Comparison of ENCODE assay signal across 28 cellular contexts in genomic region chr18:68935686-68936085, GRCh38.
"Had no signal": no experiment of that assay in that cellular context is flagged by ENCODE, and none has a peak within 500 bp of the region (broad histone marks: within the 10 kb centered on the region; RNA-seq: fewer than 3 reads in every experiment).

No MANE protein-coding gene starts in this region.

- H3K36me3 ChIP-seq: left ventricle myocardium inferior, neural progenitor cell, neutrophil, right atrium auricular region, stomach, thyroid gland, transverse colon, upper lobe of left lung, vagina had no signal

- H3K27ac ChIP-seq: left ventricle myocardium inferior, neural progenitor cell, neutrophil, right atrium auricular region, skin epidermis, stomach, testis, thyroid gland, transverse colon, upper lobe of left lung, vagina had no signal

- ATAC-seq: natural killer cell; sciatic nerve; stimulated activated naive B cell treated with anti-CD40 and anti-IgM and Interleukin-4, amounts not matched to agents 10 μg/mL and 1 μg/mL and 100 μg/mL, for 72 hours; stimulated activated naive CD8-positive, alpha-beta T cell treated with anti-CD3 and anti-CD28 coated beads, Interleukin-15, Interleukin-2, amounts not matched to agents 100 U/mL and 50 U/mL, for 24 hours had no signal

- H3K4me3 ChIP-seq: left ventricle myocardium inferior, lung, neural progenitor cell, right atrium auricular region, skin epidermis, stomach, testis, thyroid gland, transverse colon, upper lobe of left lung, vagina had no signal

- H3K4me1 ChIP-seq: left ventricle myocardium inferior, neural progenitor cell, right atrium auricular region, stomach, testis, thyroid gland, transverse colon, upper lobe of left lung, vagina had no signal

- H2AFZ ChIP-seq: neural progenitor cell had no signal

- DNase-seq: hypothalamus; immature natural killer cell; kidney; left ventricle myocardium inferior; mesendoderm; naive B cell; natural killer cell; nephron progenitor cell; occipital lobe; stimulated activated CD4-positive, alpha-beta T cell treated with anti-CD3 and anti-CD28 coated beads, Interleukin-12 subunit alpha, Interleukin-12 subunit beta, amount 100 ng/mL, for 4 hours; stimulated activated CD4-positive, alpha-beta T cell treated with anti-CD3 and anti-CD28 coated beads, Interleukin-15, amount 100 ng/mL, for 24 hours; stimulated activated CD4-positive, alpha-beta T cell treated with anti-CD3 and anti-CD28 coated beads, Interleukin-2, amount 100 ng/mL, for 24 hours; stimulated activated CD4-positive, alpha-beta T cell treated with anti-CD3 and anti-CD28 coated beads, Interleukin-4, amount 100 ng/mL, for 1 hour; stimulated activated naive B cell treated with anti-CD40 and anti-IgM and Interleukin-4, amounts not matched to agents 10 μg/mL and 1 μg/mL and 100 μg/mL, for 72 hours; stimulated activated naive CD8-positive, alpha-beta T cell treated with anti-CD3 and anti-CD28 coated beads, Interleukin-15, Interleukin-2, amounts not matched to agents 100 U/mL and 50 U/mL, for 24 hours; stomach; testis; thyroid gland; transverse colon; upper lobe of left lung had no signal

- H3K9me3 ChIP-seq: left ventricle myocardium inferior, neutrophil, right atrium auricular region, stomach, testis, thyroid gland, transverse colon, upper lobe of left lung, vagina had no signal

- H3K27me3 ChIP-seq: neural progenitor cell, neutrophil, right atrium auricular region, stomach, testis, thyroid gland, transverse colon, upper lobe of left lung, vagina had no signal

- H3K9ac ChIP-seq: neural progenitor cell had no signal

- H3K4me2 ChIP-seq: neural progenitor cell had no signal

- FAIRE-seq: islet of Langerhans, kidney had no signal
